ENCODE assay signal across 27 cellular contexts in genomic region chr9:112760821-112761220, GRCh38.
"Had no signal": no experiment of that assay in that cellular context is flagged by ENCODE, and none has a peak within 500 bp of the region (broad histone marks: within the 10 kb centered on the region; RNA-seq: fewer than 3 reads in every experiment).

No MANE protein-coding gene starts in this region.

- H3K4me3 Mint-ChIP-seq: activated CD8-positive, alpha-beta memory T cell treated with anti-CD3 and anti-CD28 coated beads, Interleukin-2, amount 10 ng/mL, durations not matched to agents 7 days and 5 days; activated naive CD8-positive, alpha-beta T cell treated with anti-CD3 and anti-CD28 coated beads, Interleukin-2, amount 10 ng/mL, durations not matched to agents 7 days and 5 days; activated T-cell treated with anti-CD3 and anti-CD28 coated beads, Interleukin-2, amount 50 U/mL, for 24 hours; activated T-helper 1 cell treated with anti-CD3 and anti-CD28 coated beads, Interleukin-12 subunit alpha, Interleukin-12 subunit beta, Interleukin-2, Interleukin-4 antibody, amounts not matched to agents 30 ng/mL and 10 ng/mL and 1 ng/mL, durations not matched to agents 14 hours and 24 hours and 36 hours; IgD-negative memory B cell; T-helper 1 cell treated with Interleukin-12 subunit alpha and Interleukin-12 subunit beta and Interleukin-4 antibody, amounts not matched to agents 30 μg/mL and 1 μg/mL, for 36 hours; WTC11 had no signal

- H3K27ac ChIP-seq: adrenal gland, SJSA1 had no signal

- ATAC-seq: activated CD8-positive, alpha-beta memory T cell treated with anti-CD3 and anti-CD28 coated beads, Interleukin-2, amount 10 ng/mL, durations not matched to agents 7 days and 5 days; PC-3; SK-N-SH treated with all-trans-retinoic acid at 6 μM for 48 hours; WTC11 had no signal

- H3K27ac Mint-ChIP-seq: activated CD8-positive, alpha-beta memory T cell treated with anti-CD3 and anti-CD28 coated beads, Interleukin-2, amount 10 ng/mL, durations not matched to agents 7 days and 5 days; activated naive CD8-positive, alpha-beta T cell treated with anti-CD3 and anti-CD28 coated beads, Interleukin-2, amount 10 ng/mL, durations not matched to agents 7 days and 5 days; activated T-cell treated with anti-CD3 and anti-CD28 coated beads, Interleukin-2, amount 50 U/mL, for 24 hours; activated T-helper 1 cell treated with anti-CD3 and anti-CD28 coated beads, Interleukin-12 subunit alpha, Interleukin-12 subunit beta, Interleukin-2, Interleukin-4 antibody, amounts not matched to agents 30 ng/mL and 10 ng/mL and 1 ng/mL, durations not matched to agents 14 hours and 24 hours and 36 hours; IgD-negative memory B cell; T-helper 1 cell treated with Interleukin-12 subunit alpha and Interleukin-12 subunit beta and Interleukin-4 antibody, amounts not matched to agents 30 μg/mL and 1 μg/mL, for 36 hours; WTC11 had no signal

- DNase-seq: activated CD4-positive, alpha-beta T cell treated with anti-CD3 and anti-CD28 coated beads for 48 hours; activated CD4-positive, alpha-beta T cell treated with anti-CD3 and anti-CD28 coated beads, Interleukin-2, amount 50 U/mL, for 4 hours; activated CD4-positive, CD25-positive, alpha-beta regulatory T cell treated with anti-CD3 and anti-CD28 coated beads, Interleukin-2, amount 50 U/mL, for 72 hours; activated CD8-positive, alpha-beta memory T cell treated with anti-CD3 and anti-CD28 coated beads, Interleukin-2, amount 10 ng/mL, durations not matched to agents 7 days and 5 days; activated gamma-delta T cell treated with Interleukin-2 at 50 U/mL for 16 hours; activated naive CD4-positive, alpha-beta T cell treated with anti-CD3 and anti-CD28 coated beads, Interleukin-2, amount 50 U/mL, for 16 hours; activated naive CD8-positive, alpha-beta T cell treated with anti-CD3 and anti-CD28 coated beads, Interleukin-2, amount 10 ng/mL, durations not matched to agents 7 days and 5 days; activated T-cell treated with anti-CD3 and anti-CD28 coated beads, Interleukin-2, amount 50 U/mL, for 24 hours; adrenal gland; anterior cingulate cortex; KG1; MV-4-11; NCI-H1092 treated with DMSO at 0.1 percent for 48 hours; NCI-H1417 treated with DMSO at 0.1 percent for 48 hours; NCI-H1694; NCI-H2029; NCI-H510A treated with DMSO at 0.1 percent for 48 hours; PC-3; SHP77; SW 1271; T-helper 9 cell had no signal

- H3K4me3 ChIP-seq: adrenal gland, SJSA1 had no signal

- H3K36me3 Mint-ChIP-seq: WTC11 had no signal

- H3K36me3 ChIP-seq: adrenal gland, SJSA1 had no signal

- H3K27me3 ChIP-seq: adrenal gland, SJSA1 had no signal

- H3K9me3 ChIP-seq: adrenal gland, SJSA1 had no signal

- H3K27me3 Mint-ChIP-seq: activated naive CD8-positive, alpha-beta T cell treated with anti-CD3 and anti-CD28 coated beads, Interleukin-2, amount 10 ng/mL, durations not matched to agents 7 days and 5 days; activated T-cell treated with anti-CD3 and anti-CD28 coated beads, Interleukin-2, amount 50 U/mL, for 24 hours; IgD-negative memory B cell had no signal

- H3K9me3 Mint-ChIP-seq: activated naive CD8-positive, alpha-beta T cell treated with anti-CD3 and anti-CD28 coated beads, Interleukin-2, amount 10 ng/mL, durations not matched to agents 7 days and 5 days; activated T-cell treated with anti-CD3 and anti-CD28 coated beads, Interleukin-2, amount 50 U/mL, for 24 hours; activated T-helper 1 cell treated with anti-CD3 and anti-CD28 coated beads, Interleukin-12 subunit alpha, Interleukin-12 subunit beta, Interleukin-2, Interleukin-4 antibody, amounts not matched to agents 30 ng/mL and 10 ng/mL and 1 ng/mL, durations not matched to agents 14 hours and 24 hours and 36 hours; IgD-negative memory B cell; T-helper 1 cell treated with Interleukin-12 subunit alpha and Interleukin-12 subunit beta and Interleukin-4 antibody, amounts not matched to agents 30 μg/mL and 1 μg/mL, for 36 hours; WTC11 had no signal
